12 cellular contexts compared by ENCODE assay signal in the genomic region with DNA sequence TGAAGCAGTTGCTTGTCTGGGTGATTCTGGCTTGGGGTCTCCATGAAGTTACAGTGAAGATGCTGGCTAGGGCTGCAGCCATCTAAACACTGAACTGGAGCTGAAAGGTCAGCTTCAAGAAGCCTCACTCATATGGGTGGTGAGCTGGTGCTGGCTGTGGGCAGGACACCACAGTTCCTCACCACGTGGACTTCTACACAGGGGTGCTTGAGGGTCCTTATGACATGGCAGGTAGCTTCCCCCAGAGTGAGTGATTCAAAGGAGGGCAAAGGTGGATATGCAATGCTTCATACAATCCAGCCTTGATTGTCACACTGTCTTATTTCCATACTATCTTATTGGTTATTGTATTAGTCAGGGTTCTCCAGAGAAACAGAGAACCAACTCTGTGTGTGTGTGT. TPM values are rescaled to one million over a fixed set of nuclear protein-coding genes. Genes with fewer than 3 reads are reported as not detected.
DNase-seq lines count a peak whose midpoint lies in the region; ATAC-seq and TF ChIP-seq lines count a peak whose summit lies in the region.
"Had no signal": no experiment of that assay in that cellular context is flagged by ENCODE, and none has a peak within 500 bp of the region (broad histone marks: within the 10 kb centered on the region; RNA-seq: fewer than 3 reads in every experiment).

No MANE protein-coding gene starts in this region.

- no peak overlapping the region for H3K4me3 Mint-ChIP-seq in activated CD4-positive, alpha-beta T cell treated with anti-CD3 and anti-CD28 coated beads for 36 hours
- H3K4me3 Mint-ChIP-seq in CD14-positive monocyte = peak overlapping the region in 1 of 2 donors; percentile 26
- no peak overlapping the region for H3K4me3 Mint-ChIP-seq in dendritic cell treated with granulocyte-macrophage colony-stimulating factor and Interleukin-4, amounts not matched to agents 40 ng/mL and 50 ng/mL, for 4 days
- H3K4me3 Mint-ChIP-seq in stimulated activated naive CD8-positive, alpha-beta T cell treated with anti-CD3 and anti-CD28 coated beads, Interleukin-15, amount 100 ng/mL, for 72 hours = no peak overlapping the region
- H3K4me3 Mint-ChIP-seq: CD4-positive, CD25-positive, alpha-beta regulatory T cell; H9; IgD-negative memory B cell had no signal

- POLR2A ChIA-PET in activated CD4-positive, alpha-beta T cell treated with anti-CD3 and anti-CD28 coated beads for 36 hours (lab: Charles Lee) = no interaction called here

- no peaks in the 10 kb centered on the region for H3K36me3 Mint-ChIP-seq in activated CD4-positive, alpha-beta T cell treated with anti-CD3 and anti-CD28 coated beads for 36 hours (ENCODE audit: low read depth)
- H3K36me3 Mint-ChIP-seq in CD14-positive monocyte = peaks cover 0 to 13% of the 10 kb centered on the region in 2 donors
- H3K36me3 Mint-ChIP-seq in dendritic cell treated with granulocyte-macrophage colony-stimulating factor and Interleukin-4, amounts not matched to agents 40 ng/mL and 50 ng/mL, for 4 days (ENCODE audit: low read depth) = peaks cover 29% of the 10 kb centered on the region

- peaks cover 4% of the 10 kb centered on the region for H3K27me3 Mint-ChIP-seq in activated CD4-positive, alpha-beta T cell treated with anti-CD3 and anti-CD28 coated beads for 36 hours
- H3K27me3 Mint-ChIP-seq in CD14-positive monocyte (ENCODE audit: low read depth in 3 of 3) = peaks cover 0 to 2% (median 0%) of the 10 kb centered on the region in 3 donors
- H3K27me3 Mint-ChIP-seq in dendritic cell treated with granulocyte-macrophage colony-stimulating factor and Interleukin-4, amounts not matched to agents 40 ng/mL and 50 ng/mL, for 4 days = no peaks in the 10 kb centered on the region
- peaks cover 7% of the 10 kb centered on the region for H3K27me3 Mint-ChIP-seq in stimulated activated naive CD8-positive, alpha-beta T cell treated with anti-CD3 and anti-CD28 coated beads, Interleukin-15, amount 100 ng/mL, for 72 hours

- ATAC-seq in activated CD4-positive, alpha-beta T cell treated with anti-CD3 and anti-CD28 coated beads for 36 hours = peak; percentile 26
- peak; percentile 20 for ATAC-seq in stimulated activated naive CD8-positive, alpha-beta T cell treated with anti-CD3 and anti-CD28 coated beads, Interleukin-15, amount 100 ng/mL, for 72 hours

- H3K9me3 Mint-ChIP-seq in activated CD4-positive, alpha-beta T cell treated with anti-CD3 and anti-CD28 coated beads for 36 hours (ENCODE audit: low read depth) = no peaks in the 10 kb centered on the region
- H3K9me3 Mint-ChIP-seq in CD14-positive monocyte = no peaks in the 10 kb centered on the region
- H3K9me3 Mint-ChIP-seq in dendritic cell treated with granulocyte-macrophage colony-stimulating factor and Interleukin-4, amounts not matched to agents 40 ng/mL and 50 ng/mL, for 4 days = no peaks in the 10 kb centered on the region
- H3K9me3 Mint-ChIP-seq in stimulated activated naive CD8-positive, alpha-beta T cell treated with anti-CD3 and anti-CD28 coated beads, Interleukin-15, amount 100 ng/mL, for 72 hours = no peaks in the 10 kb centered on the region
- H3K9me3 Mint-ChIP-seq: H9 had no signal

- H3K4me1 Mint-ChIP-seq in activated CD4-positive, alpha-beta T cell treated with anti-CD3 and anti-CD28 coated beads for 36 hours = peaks cover 6% of the 10 kb centered on the region
- H3K4me1 Mint-ChIP-seq in CD14-positive monocyte = peaks cover 80% of the 10 kb centered on the region
- H3K4me1 Mint-ChIP-seq in dendritic cell treated with granulocyte-macrophage colony-stimulating factor and Interleukin-4, amounts not matched to agents 40 ng/mL and 50 ng/mL, for 4 days (ENCODE audit: low read depth) = peaks cover 66% of the 10 kb centered on the region
- H3K4me1 Mint-ChIP-seq in stimulated activated naive CD8-positive, alpha-beta T cell treated with anti-CD3 and anti-CD28 coated beads, Interleukin-15, amount 100 ng/mL, for 72 hours = no peaks in the 10 kb centered on the region

- H3K27ac Mint-ChIP-seq in activated CD4-positive, alpha-beta T cell treated with anti-CD3 and anti-CD28 coated beads for 36 hours = no peak overlapping the region
- peak overlapping the region; percentile 38 to 88 (median 85) for H3K27ac Mint-ChIP-seq in CD14-positive monocyte
- peak overlapping the region; percentile 74 for H3K27ac Mint-ChIP-seq in dendritic cell treated with granulocyte-macrophage colony-stimulating factor and Interleukin-4, amounts not matched to agents 40 ng/mL and 50 ng/mL, for 4 days
- no peak overlapping the region for H3K27ac Mint-ChIP-seq in stimulated activated naive CD8-positive, alpha-beta T cell treated with anti-CD3 and anti-CD28 coated beads, Interleukin-15, amount 100 ng/mL, for 72 hours
- H3K27ac Mint-ChIP-seq: CD4-positive, CD25-positive, alpha-beta regulatory T cell; H9; IgD-negative memory B cell had no signal

- CTCF ChIA-PET in activated CD4-positive, alpha-beta T cell treated with anti-CD3 and anti-CD28 coated beads for 36 hours (lab: Charles Lee) = no interaction called here

- no peak for DNase-seq in activated CD4-positive, alpha-beta T cell treated with anti-CD3 and anti-CD28 coated beads for 36 hours
- no peak for DNase-seq in activated CD4-positive, alpha-beta T cell treated with anti-CD3 and anti-CD28 coated beads, Interleukin-2, amount 50 U/mL, for 48 hours
- DNase-seq in CD14-positive monocyte (ENCODE audit: low spot score) (no peak), GM19240 (ENCODE audit: insufficient read length, low spot score) (no peak), NCI-H748 (lab: John Stamatoyannopoulos, UW; ENCODE audit: unreplicated experiment) (no peak)
- DNase-seq in stimulated activated naive CD8-positive, alpha-beta T cell treated with anti-CD3 and anti-CD28 coated beads, Interleukin-15, amount 100 ng/mL, for 72 hours = no peak
- DNase-seq: CD4-positive, CD25-positive, alpha-beta regulatory T cell; DMS 273 treated with DMSO at 0.1 percent for 48 hours; GOT3; H9 had no signal

- TF ChIP-seq CTCF in CD14-positive monocyte (IDR thresholded peaks at IDR 0.05) = no peak

- intact Hi-C loops in activated CD4-positive, alpha-beta T cell treated with anti-CD3 and anti-CD28 coated beads for 36 hours (cut with DNase I, micrococcal nuclease) = no loop called here
- intact Hi-C loops in CD14-positive monocyte (cut with micrococcal nuclease) = no loop called here
- intact Hi-C loops in dendritic cell treated with granulocyte-macrophage colony-stimulating factor and Interleukin-4, amounts not matched to agents 40 ng/mL and 50 ng/mL, for 4 days (cut with micrococcal nuclease) = no loop called here

RNA-seq across cellular contexts. Expression of gene CD302, which starts 6.0 kb away (rescaled TPM):
- under 1 TPM; 0.47 to 0.57 TPM for total RNA-seq in activated CD4-positive, alpha-beta T cell treated with anti-CD3 and anti-CD28 coated beads for 36 hours
- polyA plus RNA-seq in CD14-positive monocyte = 100 to 1,000 TPM; 146 to 214 TPM

Comparison
In these comparisons a context has a peak if more than half of its experiments do, and no peak if none do; other contexts are left out.
1. H3K27ac Mint-ChIP-seq: peak in CD14-positive monocyte (7 of 7) and dendritic cell treated with granulocyte-macrophage colony-stimulating factor and Interleukin-4, amounts not matched to agents 40 ng/mL and 50 ng/mL, for 4 days (single experiment); none in activated CD4-positive, alpha-beta T cell treated with anti-CD3 and anti-CD28 coated beads for 36 hours (single experiment) and stimulated activated naive CD8-positive, alpha-beta T cell treated with anti-CD3 and anti-CD28 coated beads, Interleukin-15, amount 100 ng/mL, for 72 hours (0 of 2).